21 cellular contexts compared by ENCODE assay signal in the genomic region with DNA sequence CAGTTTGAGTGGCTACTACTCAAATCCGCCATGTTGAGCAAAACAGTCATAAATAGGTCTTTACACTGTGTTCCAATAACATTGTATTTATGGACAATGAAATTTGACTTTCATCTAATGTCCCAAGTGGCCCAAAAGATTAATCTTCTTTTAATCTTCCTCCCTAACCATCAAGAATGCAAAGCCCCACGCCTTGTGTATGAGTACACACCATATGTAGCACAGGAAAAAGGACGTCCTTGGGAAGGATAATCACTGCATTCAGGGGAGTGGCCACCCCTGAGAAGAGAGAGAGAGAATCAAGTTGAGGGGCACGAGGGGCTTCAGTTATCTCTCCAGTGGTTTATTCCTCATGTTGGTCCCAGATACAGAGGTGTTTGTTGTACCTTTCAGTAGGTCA. TPM values are rescaled to one million over a fixed set of nuclear protein-coding genes. Genes with fewer than 3 reads are reported as not detected.
DNase-seq lines count a peak whose midpoint lies in the region; ATAC-seq, FAIRE-seq and TF ChIP-seq lines count a peak whose summit lies in the region.
"Had no signal": no experiment of that assay in that cellular context is flagged by ENCODE, and none has a peak within 500 bp of the region (broad histone marks: within the 10 kb centered on the region; RNA-seq: fewer than 3 reads in every experiment).

No MANE protein-coding gene starts in this region.

- DNase-seq in GM23338 (ENCODE audit: low spot score) (no peak), NCI-H82 treated with DMSO at 0.1 percent for 48 hours (lab: John Stamatoyannopoulos, UW; ENCODE audit: unreplicated experiment) (peak; percentile 61), NCI-H2081 treated with DMSO at 0.1 percent for 48 hours (lab: John Stamatoyannopoulos, UW) (no peak), HTR-8/SVneo (ENCODE audit: insufficient read length, low spot score) (no peak), kidney glomerular epithelial cell (lab: John Stamatoyannopoulos, UW) (no peak)
- DNase-seq: Calu3, GM23248, HFFc6, IMR-90, KG1, MM.1S, NCI-H2029, NCI-H2227 treated with DMSO at 0.1 percent for 48 hours, PC-3, SJCRH30 had no signal

- H3K27me3 ChIP-seq in GM23338 (ENCODE audit: insufficient read depth) = no peaks in the 10 kb centered on the region

- H3F3A ChIP-seq in GM23338 (replicated peaks; ENCODE audit: low read depth) = 0 out of 2 replicates have a peak, but pooled peaks cover 3% of the 10 kb centered on the region

- H3K4me1 ChIP-seq in GM23338 (ENCODE audit: insufficient read depth) = no peaks in the 10 kb centered on the region
- H3K4me1 ChIP-seq: SJCRH30 had no signal

- H3K27ac Mint-ChIP-seq in GM23338 = no peak overlapping the region
- H3K27ac Mint-ChIP-seq in dendritic cell treated with granulocyte-macrophage colony-stimulating factor and Interleukin-4, amounts not matched to agents 40 ng/mL and 50 ng/mL, for 4 days = peak overlapping the region; percentile 0
- H3K27ac Mint-ChIP-seq: HFFc6 had no signal

- peaks cover 2% of the 10 kb centered on the region for H3K27me3 Mint-ChIP-seq in GM23338 (ENCODE audit: insufficient read depth, low read depth, poor library complexity)
- H3K27me3 Mint-ChIP-seq in dendritic cell treated with granulocyte-macrophage colony-stimulating factor and Interleukin-4, amounts not matched to agents 40 ng/mL and 50 ng/mL, for 4 days = no peaks in the 10 kb centered on the region

- H3K9me2 ChIP-seq in GM23338 (ENCODE audit: insufficient read depth) = no peaks in the 10 kb centered on the region

- intact Hi-C loops in dendritic cell treated with granulocyte-macrophage colony-stimulating factor and Interleukin-4, amounts not matched to agents 40 ng/mL and 50 ng/mL, for 4 days (cut with micrococcal nuclease) = no loop called here

- peaks cover 3% of the 10 kb centered on the region; the same call in 1 of the 3 replicates for H3K4me1 Mint-ChIP-seq in GM23338
- H3K4me1 Mint-ChIP-seq in dendritic cell treated with granulocyte-macrophage colony-stimulating factor and Interleukin-4, amounts not matched to agents 40 ng/mL and 50 ng/mL, for 4 days (ENCODE audit: low read depth) = peaks cover 34% of the 10 kb centered on the region

- peak overlapping the region; percentile 78; the same call in 1 of the 2 replicates for H3K27ac ChIP-seq in GM23338 (ENCODE audit: low read depth)
- H3K27ac ChIP-seq: GM23248, SJCRH30 had no signal

- no peak overlapping the region for H3K4me2 ChIP-seq in GM23338

- H3K4me3 Mint-ChIP-seq in GM23338 = no peak overlapping the region
- H3K4me3 Mint-ChIP-seq in dendritic cell treated with granulocyte-macrophage colony-stimulating factor and Interleukin-4, amounts not matched to agents 40 ng/mL and 50 ng/mL, for 4 days = no peak overlapping the region
- H3K4me3 Mint-ChIP-seq: HFFc6 had no signal

- H3K4me3 ChIP-seq in GM23338 = no peak overlapping the region
- H3K4me3 ChIP-seq: GM23248, HAP-1, SJCRH30 had no signal

- ATAC-seq in GM23338 = no peak
- ATAC-seq in GM21529 (IDR thresholded peaks at IDR 0.05; ENCODE audit: unreplicated experiment) = no peak
- ATAC-seq: PC-3, Right ventricle myocardium inferior, SK-N-SH treated with all-trans-retinoic acid at 6 μM for 48 hours had no signal

- no peak for FAIRE-seq in HTR-8/SVneo (lab: Jason Lieb, UNC)
- FAIRE-seq: GM18507 had no signal

- H2AFZ ChIP-seq in GM23338 = no peak overlapping the region
- H2AFZ ChIP-seq: GM23248 had no signal

- TF ChIP-seq CTCF in GM23338 (conservative IDR thresholded peaks at IDR 0.05; ENCODE audit: low read depth in 2 of 2) = no peak

- H3K36me3 ChIP-seq in GM23338 (ENCODE audit: insufficient read depth) = peaks cover 17% of the 10 kb centered on the region
- H3K36me3 ChIP-seq: HAP-1, SJCRH30 had no signal

- no peaks in the 10 kb centered on the region for H3K9me3 Mint-ChIP-seq in GM23338
- H3K9me3 Mint-ChIP-seq in dendritic cell treated with granulocyte-macrophage colony-stimulating factor and Interleukin-4, amounts not matched to agents 40 ng/mL and 50 ng/mL, for 4 days = no peaks in the 10 kb centered on the region
- H3K9me3 Mint-ChIP-seq: HFFc6 had no signal

- H3K36me3 Mint-ChIP-seq in GM23338 (ENCODE audit: low read depth) = peaks cover 50% of the 10 kb centered on the region
- H3K36me3 Mint-ChIP-seq in dendritic cell treated with granulocyte-macrophage colony-stimulating factor and Interleukin-4, amounts not matched to agents 40 ng/mL and 50 ng/mL, for 4 days (ENCODE audit: low read depth) = peaks cover 78% of the 10 kb centered on the region

- H4K20me1 ChIP-seq in GM23338 (replicated peaks; ENCODE audit: insufficient read depth) = peaks cover 5% of the 10 kb centered on the region

- H3K79me2 ChIP-seq in GM23338 (replicated peaks; ENCODE audit: insufficient read depth) = peaks cover 81% of the 10 kb centered on the region

TF ChIP-seq in GM23338, 12 proteins besides CTCF, POLR2A, EP300 and RAD21 (continues in another document):
- TF ChIP-seq, protein P1, sequence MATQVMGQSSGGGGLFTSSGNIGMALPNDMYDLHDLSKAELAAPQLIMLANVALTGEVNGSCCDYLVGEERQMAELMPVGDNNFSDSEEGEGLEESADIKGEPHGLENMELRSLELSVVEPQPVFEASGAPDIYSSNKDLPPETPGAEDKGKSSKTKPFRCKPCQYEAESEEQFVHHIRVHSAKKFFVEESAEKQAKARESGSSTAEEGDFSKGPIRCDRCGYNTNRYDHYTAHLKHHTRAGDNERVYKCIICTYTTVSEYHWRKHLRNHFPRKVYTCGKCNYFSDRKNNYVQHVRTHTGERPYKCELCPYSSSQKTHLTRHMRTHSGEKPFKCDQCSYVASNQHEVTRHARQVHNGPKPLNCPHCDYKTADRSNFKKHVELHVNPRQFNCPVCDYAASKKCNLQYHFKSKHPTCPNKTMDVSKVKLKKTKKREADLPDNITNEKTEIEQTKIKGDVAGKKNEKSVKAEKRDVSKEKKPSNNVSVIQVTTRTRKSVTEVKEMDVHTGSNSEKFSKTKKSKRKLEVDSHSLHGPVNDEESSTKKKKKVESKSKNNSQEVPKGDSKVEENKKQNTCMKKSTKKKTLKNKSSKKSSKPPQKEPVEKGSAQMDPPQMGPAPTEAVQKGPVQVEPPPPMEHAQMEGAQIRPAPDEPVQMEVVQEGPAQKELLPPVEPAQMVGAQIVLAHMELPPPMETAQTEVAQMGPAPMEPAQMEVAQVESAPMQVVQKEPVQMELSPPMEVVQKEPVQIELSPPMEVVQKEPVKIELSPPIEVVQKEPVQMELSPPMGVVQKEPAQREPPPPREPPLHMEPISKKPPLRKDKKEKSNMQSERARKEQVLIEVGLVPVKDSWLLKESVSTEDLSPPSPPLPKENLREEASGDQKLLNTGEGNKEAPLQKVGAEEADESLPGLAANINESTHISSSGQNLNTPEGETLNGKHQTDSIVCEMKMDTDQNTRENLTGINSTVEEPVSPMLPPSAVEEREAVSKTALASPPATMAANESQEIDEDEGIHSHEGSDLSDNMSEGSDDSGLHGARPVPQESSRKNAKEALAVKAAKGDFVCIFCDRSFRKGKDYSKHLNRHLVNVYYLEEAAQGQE (IDR thresholded peaks at IDR 0.05; ENCODE audit: unreplicated experiment) = no peak
- TF ChIP-seq ZNF331 (CRISPR knock-in tag; IDR thresholded peaks at IDR 0.05; ENCODE audit: low read depth) = no peak
- TF ChIP-seq EZH2phosphoT487 (IDR thresholded peaks at IDR 0.05; ENCODE audit: unreplicated experiment) = no peak
- TF ChIP-seq ZNF114 (CRISPR knock-in tag; IDR thresholded peaks at IDR 0.05) = no peak

RNA-seq across cellular contexts. Expression of gene RBM47, which starts 33.1 kb away (rescaled TPM):
- 125 and 139 TPM in 2 replicates for total RNA-seq in GM23338 (2014; rRNA removed; shearing (Covaris generic))
- polyA plus RNA-seq in GM23338 (2016; fragmentation: Nextera tagmentation; extraction: Ambion mirVana) = 31.8 and 35.6 TPM in 2 replicates
- total RNA-seq: SJCRH30 had no signal
